4 cellular contexts compared by ENCODE assay signal in genomic region chr4:128366212-128366611, GRCh38.
A peak's percentile ranks its signal among the peaks of the same experiment; 100 is the strongest.
TF ChIP-seq lines count a peak whose summit lies in the region.

No MANE protein-coding gene starts in this region.

TF ChIP-seq in HepG2, 621 proteins besides CTCF, POLR2A, EP300 and RAD21:
- TF ChIP-seq MAFF (IDR thresholded peaks at IDR 0.05; ENCODE audit: low read depth, low read length) (peak; percentile 32; the same call in 1 of the 2 replicates), MAFK (conservative IDR thresholded peaks at IDR 0.05 in 1 of 2, IDR thresholded peaks at IDR 0.05 in 1 of 2; ENCODE audit: low read length in 2 of 2) (peak; percentile 17 to 60; a peak in 2 of 4 replicates), PRDM4 (CRISPR knock-in tag; IDR thresholded peaks at IDR 0.05; ENCODE audit: borderline replicate concordance) (no peak)

TF ChIP-seq in A549, 52 proteins besides CTCF, POLR2A, EP300 and RAD21:
- no peak for TF ChIP-seq SMC3 (IDR thresholded peaks at IDR 0.05)
- TF ChIP-seq MAFK (IDR thresholded peaks at IDR 0.05; ENCODE audit: partially characterized antibody), result peak; percentile 23

TF ChIP-seq in IMR-90, 13 proteins besides CTCF, POLR2A, EP300 and RAD21:
- no peak for TF ChIP-seq SMC3 (IDR thresholded peaks at IDR 0.05; ENCODE audit: low read depth, low read length)
- peak; percentile 66 for TF ChIP-seq MAFK (IDR thresholded peaks at IDR 0.05; ENCODE audit: low read depth, low read length)

TF ChIP-seq in K562, 482 proteins besides CTCF, POLR2A, EP300 and RAD21:
- TF ChIP-seq, protein P1, sequence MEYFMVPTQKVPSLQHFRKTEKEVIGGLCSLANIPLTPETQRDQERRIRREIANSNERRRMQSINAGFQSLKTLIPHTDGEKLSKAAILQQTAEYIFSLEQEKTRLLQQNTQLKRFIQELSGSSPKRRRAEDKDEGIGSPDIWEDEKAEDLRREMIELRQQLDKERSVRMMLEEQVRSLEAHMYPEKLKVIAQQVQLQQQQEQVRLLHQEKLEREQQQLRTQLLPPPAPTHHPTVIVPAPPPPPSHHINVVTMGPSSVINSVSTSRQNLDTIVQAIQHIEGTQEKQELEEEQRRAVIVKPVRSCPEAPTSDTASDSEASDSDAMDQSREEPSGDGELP (CRISPR knock-in tag; IDR thresholded peaks at IDR 0.05; ENCODE audit: borderline replicate concordance), result no peak
- TF ChIP-seq CHAMP1 (IDR thresholded peaks at IDR 0.05) (no peak), ZNF316 (IDR thresholded peaks at IDR 0.05) (peak; percentile 67), POLR3G (IDR thresholded peaks at IDR 0.05; ENCODE audit: extremely low read depth, insufficient read length, insufficient replicate concordance) (no peak), ZSCAN29 (IDR thresholded peaks at IDR 0.05) (no peak), KLF1 (tag; IDR thresholded peaks at IDR 0.05) (no peak), SETDB1 (IDR thresholded peaks at IDR 0.05; ENCODE audit: low read length) (no peak), C11orf30 (IDR thresholded peaks at IDR 0.05; ENCODE audit: low read depth) (peak; percentile 39; the same call in 1 of the 2 replicates), ZNF384 (IDR thresholded peaks at IDR 0.05; ENCODE audit: low read depth, low read length) (no peak), SNIP1 (IDR thresholded peaks at IDR 0.05; ENCODE audit: low read depth) (no peak), BCOR (IDR thresholded peaks at IDR 0.05) (no peak), NFXL1 (CRISPR knock-in tag; IDR thresholded peaks at IDR 0.05) (no peak), RUNX1 (IDR thresholded peaks at IDR 0.05; ENCODE audit: low read depth) (no peak)
